In genomic region chr3:47380601-47381316, GRCh38 we compare ENCODE assay signal across 1 cellular context.
TF ChIP-seq lines count a peak whose summit lies in the region.

Gene PTPN23 (plus strand): TSS chr3:47381021. CDS start chr3:47381097, 76 bp downstream.

TF ChIP-seq in GM12878, 131 proteins besides CTCF, POLR2A, EP300 and RAD21 (continued from another document):
- TF ChIP-seq LARP7 (IDR thresholded peaks at IDR 0.05) (no peak; the same call in 1 of the 2 replicates), MAX (IDR thresholded peaks at IDR 0.05; ENCODE audit: low read depth, low read length) (peak; percentile 61), MXI1 (IDR thresholded peaks at IDR 0.05; ENCODE audit: low read depth, low read length) (peak; percentile 91), GABPA (IDR thresholded peaks at IDR 0.05; ENCODE audit: low read depth) (peak; percentile 84), CBFB (IDR thresholded peaks at IDR 0.05; ENCODE audit: low read depth) (peak; percentile 63; the same call in 1 of the 2 replicates), CHD4 (IDR thresholded peaks at IDR 0.05) (no peak), CREB1 (IDR thresholded peaks at IDR 0.05; ENCODE audit: low read depth) (peak; percentile 96), SIN3A (IDR thresholded peaks at IDR 0.05; ENCODE audit: low read depth, low read length) (peak; percentile 45), SIX5 (IDR thresholded peaks at IDR 0.05; ENCODE audit: low read depth, low read length, severe bottlenecking) (peak; percentile 75), EGR1 (IDR thresholded peaks at IDR 0.05; ENCODE audit: borderline replicate concordance in 1 of 2, low read depth in 2 of 2, low read length in 2 of 2) (peak in 1 of 2 experiments; percentile 59; a peak in 2 of 3 replicates), STAT1 (conservative IDR thresholded peaks at IDR 0.05) (no peak), KDM1A (IDR thresholded peaks at IDR 0.05; ENCODE audit: borderline replicate concordance) (no peak), ZNF622 (IDR thresholded peaks at IDR 0.05) (no peak), NKRF (conservative IDR thresholded peaks at IDR 0.05) (peak; percentile 95), SREBF1 (IDR thresholded peaks at IDR 0.05; ENCODE audit: low read length) (peak; percentile 10; the same call in 1 of the 2 replicates), RELA (IDR thresholded peaks at IDR 0.05; ENCODE audit: borderline replicate concordance, partially characterized antibody) (no peak), ZNF274 (IDR thresholded peaks at IDR 0.05; ENCODE audit: insufficient read depth, insufficient read length) (no peak), PBX3 (IDR thresholded peaks at IDR 0.05; ENCODE audit: insufficient replicate concordance, low read depth, low read length) (no peak)
- TF ChIP-seq, protein P1, sequence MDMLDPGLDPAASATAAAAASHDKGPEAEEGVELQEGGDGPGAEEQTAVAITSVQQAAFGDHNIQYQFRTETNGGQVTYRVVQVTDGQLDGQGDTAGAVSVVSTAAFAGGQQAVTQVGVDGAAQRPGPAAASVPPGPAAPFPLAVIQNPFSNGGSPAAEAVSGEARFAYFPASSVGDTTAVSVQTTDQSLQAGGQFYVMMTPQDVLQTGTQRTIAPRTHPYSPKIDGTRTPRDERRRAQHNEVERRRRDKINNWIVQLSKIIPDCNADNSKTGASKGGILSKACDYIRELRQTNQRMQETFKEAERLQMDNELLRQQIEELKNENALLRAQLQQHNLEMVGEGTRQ (IDR thresholded peaks at IDR 0.05; ENCODE audit: borderline replicate concordance, low read depth, low read length), result peak; percentile 80
- TF ChIP-seq, protein P2, sequence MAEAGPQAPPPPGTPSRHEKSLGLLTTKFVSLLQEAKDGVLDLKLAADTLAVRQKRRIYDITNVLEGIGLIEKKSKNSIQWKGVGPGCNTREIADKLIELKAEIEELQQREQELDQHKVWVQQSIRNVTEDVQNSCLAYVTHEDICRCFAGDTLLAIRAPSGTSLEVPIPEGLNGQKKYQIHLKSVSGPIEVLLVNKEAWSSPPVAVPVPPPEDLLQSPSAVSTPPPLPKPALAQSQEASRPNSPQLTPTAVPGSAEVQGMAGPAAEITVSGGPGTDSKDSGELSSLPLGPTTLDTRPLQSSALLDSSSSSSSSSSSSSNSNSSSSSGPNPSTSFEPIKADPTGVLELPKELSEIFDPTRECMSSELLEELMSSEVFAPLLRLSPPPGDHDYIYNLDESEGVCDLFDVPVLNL (IDR thresholded peaks at IDR 0.05; ENCODE audit: low read depth, low read length), result peak; percentile 22; the same call in 1 of the 2 replicates
